21 cellular contexts compared by ENCODE assay signal in genomic region chr9:4923141-4923540, GRCh38.
"Had no signal": no experiment of that assay in that cellular context is flagged by ENCODE, and none has a peak within 500 bp of the region (broad histone marks: within the 10 kb centered on the region; RNA-seq: fewer than 3 reads in every experiment).

No MANE protein-coding gene starts in this region.

- H3K9me3 ChIP-seq: right atrium auricular region, testis had no signal

- H3K9me3 Mint-ChIP-seq: central memory CD8-positive, alpha-beta T cell; effector memory CD8-positive, alpha-beta T cell had no signal

- H3K27ac Mint-ChIP-seq: dendritic cell treated with granulocyte-macrophage colony-stimulating factor and Interleukin-4, amounts not matched to agents 40 ng/mL and 50 ng/mL, for 4 days; effector memory CD8-positive, alpha-beta T cell; naive thymus-derived CD4-positive, alpha-beta T cell; nephron progenitor cell; stimulated activated naive B cell treated with anti-CD40 and anti-IgM and Interleukin-4, amounts not matched to agents 10 μg/mL and 1 μg/mL and 100 μg/mL, for 72 hours; stimulated activated naive CD8-positive, alpha-beta T cell treated with anti-CD3 and anti-CD28 coated beads, Interleukin-15, amount 100 ng/mL, for 72 hours had no signal

- H3K27me3 ChIP-seq: esophagus muscularis mucosa, gastroesophageal sphincter, right atrium auricular region, testis had no signal

- H3K36me3 ChIP-seq: esophagus muscularis mucosa, gastroesophageal sphincter, right atrium auricular region had no signal

- H3K4me1 ChIP-seq: esophagus muscularis mucosa, gastroesophageal sphincter had no signal

- ATAC-seq: effector memory CD8-positive, alpha-beta T cell; gastroesophageal sphincter; left ventricle myocardium superior; naive thymus-derived CD4-positive, alpha-beta T cell had no signal

- FAIRE-seq: keratinocyte, urothelium cell line had no signal

- H3K27ac ChIP-seq: epithelial cell of prostate, esophagus muscularis mucosa, gastroesophageal sphincter had no signal

- H3K36me3 Mint-ChIP-seq: immature natural killer cell had no signal

- H3K4me1 Mint-ChIP-seq: nephron progenitor cell had no signal

- H3K4me3 Mint-ChIP-seq: central memory CD8-positive, alpha-beta T cell; dendritic cell treated with granulocyte-macrophage colony-stimulating factor and Interleukin-4, amounts not matched to agents 40 ng/mL and 50 ng/mL, for 4 days; effector memory CD8-positive, alpha-beta T cell; immature natural killer cell; naive thymus-derived CD4-positive, alpha-beta T cell; nephron progenitor cell; stimulated activated naive B cell treated with anti-CD40 and anti-IgM and Interleukin-4, amounts not matched to agents 10 μg/mL and 1 μg/mL and 100 μg/mL, for 72 hours; stimulated activated naive CD8-positive, alpha-beta T cell treated with anti-CD3 and anti-CD28 coated beads, Interleukin-15, amount 100 ng/mL, for 72 hours had no signal

- H3K4me3 ChIP-seq: esophagus muscularis mucosa, gastroesophageal sphincter, right atrium auricular region, testis had no signal

- DNase-seq: effector memory CD8-positive, alpha-beta T cell; glutamatergic neuron; immature natural killer cell; left ventricle myocardium superior; mammary epithelial cell; naive thymus-derived CD4-positive, alpha-beta T cell; nephron progenitor cell; posterior cingulate gyrus; stimulated activated CD4-positive, alpha-beta T cell treated with anti-CD3 and anti-CD28 coated beads, Interleukin-4, amount 100 ng/mL, for 24 hours; stimulated activated naive B cell treated with anti-CD40 and anti-IgM and Interleukin-4, amounts not matched to agents 10 μg/mL and 1 μg/mL and 100 μg/mL, for 72 hours; stimulated activated naive CD8-positive, alpha-beta T cell treated with anti-CD3 and anti-CD28 coated beads, Interleukin-15, amount 100 ng/mL, for 72 hours; trophoblast cell had no signal
